Comparison of ENCODE assay signal across 19 cellular contexts in genomic region chr7:42198974-42199668, GRCh38.
A peak's percentile ranks its signal among the peaks of the same experiment; 100 is the strongest.
DNase-seq lines count a peak whose midpoint lies in the region; ATAC-seq, FAIRE-seq and TF ChIP-seq lines count a peak whose summit lies in the region.
"Had no signal": no experiment of that assay in that cellular context is flagged by ENCODE, and none has a peak within 500 bp of the region (broad histone marks: within the 10 kb centered on the region; RNA-seq: fewer than 3 reads in every experiment).

No MANE protein-coding gene starts in this region.

- no peaks in the 10 kb centered on the region for H3K36me3 ChIP-seq in SK-N-MC (ENCODE audit: insufficient read depth, low read length)
- H3K36me3 ChIP-seq: left lung, vagina had no signal

- no peak for TF ChIP-seq CTCF in fibroblast of mammary gland (conservative IDR thresholded peaks at IDR 0.05; ENCODE audit: control insufficient read depth, insufficient read depth, low read depth, low read length)

- H3K4me3 Mint-ChIP-seq in activated naive CD4-positive, alpha-beta T cell treated with anti-CD3 and anti-CD28 coated beads, Interleukin-2, amount 10 ng/mL, durations not matched to agents 7 days and 5 days = no peak overlapping the region
- H3K4me3 Mint-ChIP-seq: activated naive CD8-positive, alpha-beta T cell; GM23338; naive B cell had no signal

- H3K4me3 ChIP-seq in SK-N-MC = no peak overlapping the region
- H3K4me3 ChIP-seq in fibroblast of mammary gland (ENCODE audit: control insufficient read depth, low read depth, low read length) = no peak overlapping the region
- H3K4me3 ChIP-seq: GM23338, left lung, vagina had no signal

- no peak overlapping the region for H3K9ac ChIP-seq in SK-N-MC (ENCODE audit: insufficient read length)

- no peaks in the 10 kb centered on the region for H3K27me3 Mint-ChIP-seq in activated naive CD4-positive, alpha-beta T cell treated with anti-CD3 and anti-CD28 coated beads, Interleukin-2, amount 10 ng/mL, durations not matched to agents 7 days and 5 days

- ATAC-seq in GM21367 (IDR thresholded peaks at IDR 0.05; ENCODE audit: unreplicated experiment) = no peak
- ATAC-seq: left lung, SK-N-SH treated with all-trans-retinoic acid at 6 μM for 48 hours had no signal

- CTCF ChIA-PET in activated naive CD4-positive, alpha-beta T cell treated with anti-CD3 and anti-CD28 coated beads, Interleukin-2, amount 10 ng/mL, durations not matched to agents 7 days and 5 days (lab: Charles Lee) = interaction anchor here (0.7 kb wide), 1 partner anchor 80 kb away, joined by 3 read pairs; no protein-coding TSS in a partner anchor

- peak overlapping the region; percentile 29 for H3K27ac Mint-ChIP-seq in activated naive CD4-positive, alpha-beta T cell treated with anti-CD3 and anti-CD28 coated beads, Interleukin-2, amount 10 ng/mL, durations not matched to agents 7 days and 5 days
- H3K27ac Mint-ChIP-seq: activated naive CD8-positive, alpha-beta T cell; GM23338; naive B cell had no signal

- H3K27ac ChIP-seq in SK-N-MC (peak overlapping the region; percentile 35; the same call in 1 of the 2 replicates), substantia nigra (ENCODE audit: low read depth, low read length, poor library complexity, severe bottlenecking) (no peak overlapping the region)
- H3K27ac ChIP-seq: left lung, vagina had no signal

- H3K36me3 Mint-ChIP-seq in activated naive CD4-positive, alpha-beta T cell treated with anti-CD3 and anti-CD28 coated beads, Interleukin-2, amount 10 ng/mL, durations not matched to agents 7 days and 5 days = no peaks in the 10 kb centered on the region
- H3K36me3 Mint-ChIP-seq: activated naive CD8-positive, alpha-beta T cell; naive B cell had no signal

- DNase-seq in activated naive CD4-positive, alpha-beta T cell treated with anti-CD3 and anti-CD28 coated beads, Interleukin-2, amount 10 ng/mL, durations not matched to agents 7 days and 5 days = peak; percentile 25
- DNase-seq in activated naive CD4-positive, alpha-beta T cell (lab: John Stamatoyannopoulos, UW) = no peak
- DNase-seq in SK-N-MC (ENCODE audit: low read depth, low spot score) (no peak), fibroblast of mammary gland (ENCODE audit: low read depth) (peak; percentile 70), urothelium cell line (ENCODE audit: low spot score) (peak; percentile 46), HTR-8/SVneo (ENCODE audit: insufficient read length, low spot score) (no peak), substantia nigra (lab: John Stamatoyannopoulos, UW) (no peak)
- DNase-seq: hypothalamus; left lung; naive B cell; NCI-H1105 treated with DMSO at 0.1 percent for 48 hours; NCI-H2171 treated with DMSO at 0.1 percent for 48 hours; retina; stimulated activated CD4-positive, alpha-beta T cell treated with anti-CD3 and anti-CD28 coated beads, Interleukin-2, amount 100 ng/mL, for 48 hours had no signal

- H3K4me1 Mint-ChIP-seq in activated naive CD4-positive, alpha-beta T cell treated with anti-CD3 and anti-CD28 coated beads, Interleukin-2, amount 10 ng/mL, durations not matched to agents 7 days and 5 days = peaks cover 10% of the 10 kb centered on the region

- no peaks in the 10 kb centered on the region for H3K9me3 Mint-ChIP-seq in activated naive CD4-positive, alpha-beta T cell treated with anti-CD3 and anti-CD28 coated beads, Interleukin-2, amount 10 ng/mL, durations not matched to agents 7 days and 5 days
- H3K9me3 Mint-ChIP-seq: GM23338 had no signal

- H3K9me3 ChIP-seq in SK-N-MC (ENCODE audit: low read depth, low read length) = no peaks in the 10 kb centered on the region
- H3K9me3 ChIP-seq: left lung, vagina had no signal

- FAIRE-seq in urothelium cell line (lab: Jason Lieb, UNC) = no peak
- FAIRE-seq in HTR-8/SVneo (lab: Jason Lieb, UNC) = no peak

Comparison
In these comparisons a context has a peak if more than half of its experiments do, and no peak if none do; other contexts are left out.
1. DNase-seq: peak in activated naive CD4-positive, alpha-beta T cell treated with anti-CD3 and anti-CD28 coated beads, Interleukin-2, amount 10 ng/mL, durations not matched to agents 7 days and 5 days (single experiment), fibroblast of mammary gland (single experiment) and urothelium cell line (single experiment); none in activated naive CD4-positive, alpha-beta T cell (0 of 4), SK-N-MC (single experiment), HTR-8/SVneo (single experiment) and substantia nigra (0 of 49).